Comparison of ENCODE assay signal across 1 cellular context in the genomic region with DNA sequence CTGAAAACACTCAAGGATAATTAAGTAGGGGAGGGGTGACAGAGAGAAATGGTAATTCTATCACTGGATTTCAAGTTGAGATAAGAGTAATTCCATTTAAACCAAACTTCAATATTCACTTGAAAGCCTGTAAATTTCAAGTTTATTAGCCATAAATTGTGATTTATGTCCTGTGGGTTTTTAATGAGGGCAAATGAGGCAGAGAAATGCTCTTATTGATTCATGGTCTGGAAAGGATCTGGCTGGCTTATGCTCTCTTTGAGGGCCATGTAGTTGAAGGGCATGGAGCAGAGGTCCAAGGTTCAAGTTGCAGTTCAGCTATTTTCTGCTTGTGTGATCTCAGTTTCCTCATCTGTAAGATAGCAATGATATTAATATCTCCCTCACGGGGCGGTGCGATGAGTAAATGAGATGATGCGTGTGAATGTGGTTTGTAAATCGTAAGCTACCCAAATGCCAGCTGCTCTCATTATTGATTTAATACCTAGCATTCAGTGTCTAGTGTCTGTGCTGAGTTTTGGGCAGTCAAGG.
TF ChIP-seq lines count a peak whose summit lies in the region.

No MANE protein-coding gene starts in this region.

TF ChIP-seq in HEK293, 187 proteins besides CTCF, POLR2A, EP300 and RAD21 (continued from another document):
- TF ChIP-seq, protein P1, sequence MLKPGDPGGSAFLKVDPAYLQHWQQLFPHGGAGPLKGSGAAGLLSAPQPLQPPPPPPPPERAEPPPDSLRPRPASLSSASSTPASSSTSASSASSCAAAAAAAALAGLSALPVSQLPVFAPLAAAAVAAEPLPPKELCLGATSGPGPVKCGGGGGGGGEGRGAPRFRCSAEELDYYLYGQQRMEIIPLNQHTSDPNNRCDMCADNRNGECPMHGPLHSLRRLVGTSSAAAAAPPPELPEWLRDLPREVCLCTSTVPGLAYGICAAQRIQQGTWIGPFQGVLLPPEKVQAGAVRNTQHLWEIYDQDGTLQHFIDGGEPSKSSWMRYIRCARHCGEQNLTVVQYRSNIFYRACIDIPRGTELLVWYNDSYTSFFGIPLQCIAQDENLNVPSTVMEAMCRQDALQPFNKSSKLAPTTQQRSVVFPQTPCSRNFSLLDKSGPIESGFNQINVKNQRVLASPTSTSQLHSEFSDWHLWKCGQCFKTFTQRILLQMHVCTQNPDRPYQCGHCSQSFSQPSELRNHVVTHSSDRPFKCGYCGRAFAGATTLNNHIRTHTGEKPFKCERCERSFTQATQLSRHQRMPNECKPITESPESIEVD (tag by site-specific recombination; IDR thresholded peaks at IDR 0.05), result peak; percentile 98
- TF ChIP-seq KLF7 (tag by site-specific recombination; IDR thresholded peaks at IDR 0.05; ENCODE audit: borderline replicate concordance), result no peak
- TF ChIP-seq SP2 (tag by site-specific recombination; IDR thresholded peaks at IDR 0.05), result no peak
- TF ChIP-seq, protein P2, sequence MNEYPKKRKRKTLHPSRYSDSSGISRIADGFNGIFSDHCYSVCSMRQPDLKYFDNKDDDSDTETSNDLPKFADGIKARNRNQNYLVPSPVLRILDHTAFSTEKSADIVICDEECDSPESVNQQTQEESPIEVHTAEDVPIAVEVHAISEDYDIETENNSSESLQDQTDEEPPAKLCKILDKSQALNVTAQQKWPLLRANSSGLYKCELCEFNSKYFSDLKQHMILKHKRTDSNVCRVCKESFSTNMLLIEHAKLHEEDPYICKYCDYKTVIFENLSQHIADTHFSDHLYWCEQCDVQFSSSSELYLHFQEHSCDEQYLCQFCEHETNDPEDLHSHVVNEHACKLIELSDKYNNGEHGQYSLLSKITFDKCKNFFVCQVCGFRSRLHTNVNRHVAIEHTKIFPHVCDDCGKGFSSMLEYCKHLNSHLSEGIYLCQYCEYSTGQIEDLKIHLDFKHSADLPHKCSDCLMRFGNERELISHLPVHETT (tag by site-specific recombination; IDR thresholded peaks at IDR 0.05), result no peak
- TF ChIP-seq GLIS2 (tag by site-specific recombination; IDR thresholded peaks at IDR 0.05), result no peak
- TF ChIP-seq, protein P3, sequence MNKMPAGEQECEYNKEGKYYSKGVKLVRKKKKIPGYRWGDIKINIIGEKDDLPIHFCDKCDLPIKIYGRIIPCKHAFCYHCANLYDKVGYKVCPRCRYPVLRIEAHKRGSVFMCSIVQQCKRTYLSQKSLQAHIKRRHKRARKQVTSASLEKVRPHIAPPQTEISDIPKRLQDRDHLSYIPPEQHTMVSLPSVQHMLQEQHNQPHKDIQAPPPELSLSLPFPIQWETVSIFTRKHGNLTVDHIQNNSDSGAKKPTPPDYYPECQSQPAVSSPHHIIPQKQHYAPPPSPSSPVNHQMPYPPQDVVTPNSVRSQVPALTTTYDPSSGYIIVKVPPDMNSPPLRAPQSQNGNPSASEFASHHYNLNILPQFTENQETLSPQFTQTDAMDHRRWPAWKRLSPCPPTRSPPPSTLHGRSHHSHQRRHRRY (tag by site-specific recombination; IDR thresholded peaks at IDR 0.05), result no peak
- TF ChIP-seq ZBTB8A (tag by site-specific recombination; IDR thresholded peaks at IDR 0.05), result peak; percentile 70
